22 cellular contexts compared by ENCODE assay signal in the genomic region with DNA sequence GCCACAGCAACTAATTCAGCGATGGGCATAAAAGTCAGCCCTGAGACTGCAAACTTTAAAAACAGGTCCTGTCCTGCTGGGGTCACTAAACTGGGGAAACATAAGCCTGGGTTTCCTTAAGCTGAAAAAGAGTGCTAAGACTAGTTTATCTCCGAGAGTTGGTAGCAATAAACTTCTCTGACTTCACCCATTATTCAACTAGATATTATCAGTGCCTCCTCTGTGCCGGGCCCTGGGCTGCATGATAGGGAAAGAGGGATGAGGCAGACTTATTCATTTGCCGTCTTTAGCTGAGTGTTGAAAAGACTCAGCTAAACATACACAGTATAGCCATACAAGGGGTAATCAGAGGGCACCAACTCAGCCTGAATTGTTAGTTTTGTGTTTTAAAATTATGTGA.
"Had no signal": no experiment of that assay in that cellular context is flagged by ENCODE, and none has a peak within 500 bp of the region (broad histone marks: within the 10 kb centered on the region; RNA-seq: fewer than 3 reads in every experiment).

No MANE protein-coding gene starts in this region.

- H3K27me3 Mint-ChIP-seq: naive thymus-derived CD4-positive, alpha-beta T cell; stimulated activated naive B cell treated with anti-CD40 and anti-IgM and Interleukin-4, amounts not matched to agents 10 μg/mL and 1 μg/mL and 100 μg/mL, for 72 hours; stimulated activated naive CD8-positive, alpha-beta T cell treated with anti-CD3 and anti-CD28 coated beads, Interleukin-15, amount 100 ng/mL, for 72 hours had no signal

- H3K9me3 ChIP-seq: pancreas, psoas muscle, testis, tibial nerve, upper lobe of right lung, vagina had no signal

- H3K27me3 ChIP-seq: hepatocyte, pancreas, testis, tibial nerve, upper lobe of right lung, vagina had no signal

- H3K4me3 ChIP-seq: hepatocyte, lung, pancreas, psoas muscle, testis, tibial nerve, upper lobe of right lung, vagina had no signal

- ATAC-seq: left colon; left ventricle myocardium superior; naive thymus-derived CD4-positive, alpha-beta T cell; pancreas; psoas muscle; sciatic nerve; stimulated activated naive B cell treated with anti-CD40 and anti-IgM and Interleukin-4, amounts not matched to agents 10 μg/mL and 1 μg/mL and 100 μg/mL, for 72 hours; stimulated activated naive CD8-positive, alpha-beta T cell treated with anti-CD3 and anti-CD28 coated beads, Interleukin-15, amount 100 ng/mL, for 72 hours; upper lobe of right lung had no signal

- H3K79me2 ChIP-seq: hepatocyte had no signal

- H3K27ac ChIP-seq: hepatocyte, pancreas, psoas muscle, testis, tibial nerve, upper lobe of right lung had no signal

- H3K27ac Mint-ChIP-seq: stimulated activated naive B cell treated with anti-CD40 and anti-IgM and Interleukin-4, amounts not matched to agents 10 μg/mL and 1 μg/mL and 100 μg/mL, for 72 hours had no signal

- H2AFZ ChIP-seq: hepatocyte had no signal

- DNase-seq: effector memory CD4-positive, alpha-beta T cell; foreskin melanocyte; head of caudate nucleus; left colon; left ventricle myocardium superior; naive thymus-derived CD4-positive, alpha-beta T cell; occipital lobe; pancreas; psoas muscle; retina; stimulated activated CD4-positive, alpha-beta T cell treated with anti-CD3 and anti-CD28 coated beads, Interleukin-2, amount 100 ng/mL, for 24 hours; stimulated activated CD4-positive, alpha-beta T cell treated with anti-CD3 and anti-CD28 coated beads, Interleukin-4, amount 100 ng/mL, for 4 hours; stimulated activated naive B cell treated with anti-CD40 and anti-IgM and Interleukin-4, amounts not matched to agents 10 μg/mL and 1 μg/mL and 100 μg/mL, for 72 hours; stimulated activated naive CD8-positive, alpha-beta T cell treated with anti-CD3 and anti-CD28 coated beads, Interleukin-15, amount 100 ng/mL, for 72 hours; testis; upper lobe of right lung had no signal

- H3K4me3 Mint-ChIP-seq: naive thymus-derived CD4-positive, alpha-beta T cell; neural crest cell; stimulated activated naive B cell treated with anti-CD40 and anti-IgM and Interleukin-4, amounts not matched to agents 10 μg/mL and 1 μg/mL and 100 μg/mL, for 72 hours; stimulated activated naive CD8-positive, alpha-beta T cell treated with anti-CD3 and anti-CD28 coated beads, Interleukin-15, amount 100 ng/mL, for 72 hours had no signal

- H3K36me3 ChIP-seq: pancreas had no signal

- H3K4me2 ChIP-seq: hepatocyte had no signal

- H3K9me3 Mint-ChIP-seq: naive thymus-derived CD4-positive, alpha-beta T cell; neural crest cell; stimulated activated naive B cell treated with anti-CD40 and anti-IgM and Interleukin-4, amounts not matched to agents 10 μg/mL and 1 μg/mL and 100 μg/mL, for 72 hours; stimulated activated naive CD8-positive, alpha-beta T cell treated with anti-CD3 and anti-CD28 coated beads, Interleukin-15, amount 100 ng/mL, for 72 hours had no signal
